19 cellular contexts compared by ENCODE assay signal in the genomic region with DNA sequence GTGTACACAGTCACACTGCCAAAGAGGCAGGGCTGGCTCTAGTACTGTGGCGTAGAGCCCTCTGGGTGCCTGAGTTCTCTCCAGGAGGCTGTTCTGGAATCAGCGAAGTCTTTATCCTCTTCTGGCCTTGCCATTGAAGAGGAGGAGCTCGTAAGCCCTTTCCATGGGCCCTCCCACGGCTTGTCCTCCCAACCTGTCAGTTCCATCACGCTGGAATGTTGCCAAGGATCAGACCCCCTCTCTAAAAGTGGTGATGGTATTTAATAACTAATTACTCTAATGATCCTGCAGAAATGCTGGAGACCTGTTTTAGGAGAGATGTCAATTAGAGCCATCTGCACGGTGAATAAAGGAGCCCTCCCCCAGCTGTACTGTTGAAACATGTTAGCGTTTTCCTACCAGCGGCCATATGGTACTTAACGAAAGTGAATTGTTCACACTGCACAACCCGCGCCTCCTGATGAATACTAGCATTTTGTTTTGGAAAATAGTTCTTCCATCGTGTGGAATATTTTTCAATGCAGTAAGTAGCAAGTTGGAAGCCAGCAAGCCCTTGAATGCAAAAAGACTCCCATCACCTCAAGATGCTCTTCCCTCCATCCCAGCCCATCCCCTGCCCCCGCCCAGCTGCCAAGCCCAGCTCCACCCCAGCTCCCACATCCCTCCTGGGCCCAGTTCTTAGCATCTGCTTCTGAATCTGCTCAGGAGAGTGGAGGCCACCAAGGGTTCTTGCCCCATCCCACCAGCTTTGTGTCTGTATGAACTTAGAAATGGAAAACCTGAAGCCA.
DNase-seq lines count a peak whose midpoint lies in the region; ATAC-seq and TF ChIP-seq lines count a peak whose summit lies in the region.
"Had no signal": no experiment of that assay in that cellular context is flagged by ENCODE, and none has a peak within 500 bp of the region (broad histone marks: within the 10 kb centered on the region; RNA-seq: fewer than 3 reads in every experiment).

No MANE protein-coding gene starts in this region.

- DNase-seq in NCI-H2107 treated with DMSO at 0.1 percent for 48 hours (lab: John Stamatoyannopoulos, UW; ENCODE audit: unreplicated experiment) (peak; percentile 40), NCI-H2107 (lab: John Stamatoyannopoulos, UW) (no peak), NCI-H146 (lab: John Stamatoyannopoulos, UW) (peak; percentile 49), NCI-H446 treated with DMSO at 0.1 percent for 48 hours (lab: John Stamatoyannopoulos, UW) (peak; percentile 98), SHP77 treated with DMSO at 0.1 percent for 48 hours (lab: John Stamatoyannopoulos, UW) (no peak)
- no peak for DNase-seq in activated CD8-positive, alpha-beta memory T cell treated with anti-CD3 and anti-CD28 coated beads, Interleukin-2, amount 10 ng/mL, durations not matched to agents 7 days and 5 days
- DNase-seq: activated CD4-positive, alpha-beta T cell treated with anti-CD3 and anti-CD28 coated beads, Interleukin-2, amount 50 U/mL, for 48 hours; activated gamma-delta T cell treated with Interleukin-2 at 50 U/mL for 16 hours; BE2C; colonic mucosa; GM23248; islet precursor cell; mucosa of descending colon; NCI-H187 treated with DMSO at 0.1 percent for 48 hours; spleen; substantia nigra had no signal

- CTCF ChIA-PET in activated CD8-positive, alpha-beta memory T cell treated with anti-CD3 and anti-CD28 coated beads, Interleukin-2, amount 10 ng/mL, durations not matched to agents 7 days and 5 days (lab: Charles Lee): no interaction called here

- H3K27me3 Mint-ChIP-seq in nephron (ENCODE audit: low read depth): peaks cover 4% of the 10 kb centered on the region
- no peaks in the 10 kb centered on the region for H3K27me3 Mint-ChIP-seq in activated CD8-positive, alpha-beta memory T cell treated with anti-CD3 and anti-CD28 coated beads, Interleukin-2, amount 10 ng/mL, durations not matched to agents 7 days and 5 days

- ATAC-seq in activated CD4-positive, CD25-positive, alpha-beta regulatory T cell treated with anti-CD3 and anti-CD28 coated beads, Interleukin-2, amount 50 U/mL, for 24 hours: no peak
- ATAC-seq in activated CD8-positive, alpha-beta memory T cell treated with anti-CD3 and anti-CD28 coated beads, Interleukin-2, amount 10 ng/mL, durations not matched to agents 7 days and 5 days: no peak
- ATAC-seq: A549 had no signal

- H3K9me3 Mint-ChIP-seq in nephron: no peaks in the 10 kb centered on the region
- H3K9me3 Mint-ChIP-seq in activated CD8-positive, alpha-beta memory T cell treated with anti-CD3 and anti-CD28 coated beads, Interleukin-2, amount 10 ng/mL, durations not matched to agents 7 days and 5 days (ENCODE audit: low read depth): no peaks in the 10 kb centered on the region

- H3K4me3 Mint-ChIP-seq in nephron: no peak overlapping the region
- H3K4me3 Mint-ChIP-seq in activated CD8-positive, alpha-beta memory T cell treated with anti-CD3 and anti-CD28 coated beads, Interleukin-2, amount 10 ng/mL, durations not matched to agents 7 days and 5 days: no peak overlapping the region

- peak overlapping the region; percentile 78 to 94 (median 80) for H3K27ac Mint-ChIP-seq in nephron
- no peak overlapping the region for H3K27ac Mint-ChIP-seq in activated CD8-positive, alpha-beta memory T cell treated with anti-CD3 and anti-CD28 coated beads, Interleukin-2, amount 10 ng/mL, durations not matched to agents 7 days and 5 days

- no peak for TF ChIP-seq CTCF in nephron (IDR thresholded peaks at IDR 0.05; ENCODE audit: unreplicated experiment in 3 of 3)

- H3K36me3 Mint-ChIP-seq in nephron (ENCODE audit: low read depth): no peaks in the 10 kb centered on the region
- H3K36me3 Mint-ChIP-seq in activated CD8-positive, alpha-beta memory T cell treated with anti-CD3 and anti-CD28 coated beads, Interleukin-2, amount 10 ng/mL, durations not matched to agents 7 days and 5 days: no peaks in the 10 kb centered on the region

- peaks cover 59% of the 10 kb centered on the region for H3K4me1 Mint-ChIP-seq in nephron
- H3K4me1 Mint-ChIP-seq in activated CD8-positive, alpha-beta memory T cell treated with anti-CD3 and anti-CD28 coated beads, Interleukin-2, amount 10 ng/mL, durations not matched to agents 7 days and 5 days: peaks cover 21% of the 10 kb centered on the region

Comparison
In these comparisons a context has a peak if more than half of its experiments do, and no peak if none do; other contexts are left out.
1. DNase-seq: peak in NCI-H2107 treated with DMSO at 0.1 percent for 48 hours (single experiment), NCI-H146 (single experiment) and NCI-H446 treated with DMSO at 0.1 percent for 48 hours (single experiment); none in NCI-H2107 (single experiment), SHP77 treated with DMSO at 0.1 percent for 48 hours (single experiment) and activated CD8-positive, alpha-beta memory T cell treated with anti-CD3 and anti-CD28 coated beads, Interleukin-2, amount 10 ng/mL, durations not matched to agents 7 days and 5 days (single experiment).